14 cellular contexts compared by ENCODE assay signal in the genomic region with DNA sequence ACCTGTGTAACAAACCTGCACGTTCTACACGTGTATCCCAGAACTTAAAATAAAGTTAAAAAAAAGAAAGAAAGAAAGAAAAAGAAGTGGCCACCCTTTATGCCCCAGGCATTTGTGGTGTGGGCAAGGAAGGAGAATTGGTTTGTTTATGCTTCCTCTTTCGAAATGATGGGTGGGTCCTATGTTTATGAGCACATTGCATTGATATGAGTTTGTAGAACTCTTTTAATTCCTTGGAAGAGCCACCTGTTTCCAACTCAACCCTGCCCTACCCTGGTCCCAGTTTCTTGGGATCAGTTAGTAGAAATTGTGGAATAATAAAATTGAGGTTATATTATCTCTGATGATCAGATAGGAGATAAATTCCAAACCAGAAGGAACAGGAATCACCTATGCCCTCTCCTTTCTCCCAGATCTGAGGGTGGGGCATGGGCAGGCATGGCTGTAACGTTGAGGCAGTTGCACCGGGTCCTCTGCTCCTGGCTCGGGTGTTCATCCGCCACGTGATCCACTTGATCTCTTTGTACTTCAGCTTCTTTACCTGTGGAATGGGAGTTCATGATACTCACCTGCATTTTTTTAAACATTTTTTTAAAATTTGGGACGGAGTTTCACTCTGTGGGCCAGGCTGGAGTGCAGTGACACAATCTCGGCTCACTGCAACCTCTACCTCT. TPM values are rescaled to one million over a fixed set of nuclear protein-coding genes. Genes with fewer than 3 reads are reported as not detected.
A peak's percentile ranks its signal among the peaks of the same experiment; 100 is the strongest.
DNase-seq lines count a peak whose midpoint lies in the region; ATAC-seq and TF ChIP-seq lines count a peak whose summit lies in the region.
"Had no signal": no experiment of that assay in that cellular context is flagged by ENCODE, and none has a peak within 500 bp of the region (broad histone marks: within the 10 kb centered on the region; RNA-seq: fewer than 3 reads in every experiment).

No MANE protein-coding gene starts in this region.

- TF ChIP-seq POLR2A in Peyer's patch (IDR thresholded peaks at IDR 0.05) (no peak), heart left ventricle (IDR thresholded peaks at IDR 0.05) (no peak)

- no peaks in the 10 kb centered on the region for H3F3A ChIP-seq in MM.1S (ENCODE audit: insufficient read depth, low read length)

- no peak overlapping the region for H3K4me2 ChIP-seq in MM.1S (ENCODE audit: low read depth, low read length)

- intact Hi-C loops in CD14-positive monocyte (cut with micrococcal nuclease), result no loop called here
- intact Hi-C loops in left lung (cut with DNase I), result no loop called here
- intact Hi-C loops in heart left ventricle (cut with DNase I), result no loop called here

- H3K4me1 ChIP-seq in Peyer's patch (peaks cover 0 to 21% (median 0%) of the 10 kb centered on the region in 4 donors), left lung (peaks cover 3 to 24% of the 10 kb centered on the region in 2 donors), MM.1S (ENCODE audit: low read length) (no peaks in the 10 kb centered on the region), heart left ventricle (peaks cover 0 to 8% (median 0%) of the 10 kb centered on the region in 12 donors)
- H3K4me1 ChIP-seq: BE2C had no signal

- H3K9me2 ChIP-seq in MM.1S (replicated peaks; ENCODE audit: insufficient read depth, low read length), result no peaks in the 10 kb centered on the region

- H3K9me3 ChIP-seq in Peyer's patch (no peaks in the 10 kb centered on the region), left lung (no peaks in the 10 kb centered on the region), MM.1S (replicated peaks; ENCODE audit: insufficient read depth, low read length) (no peaks in the 10 kb centered on the region), heart left ventricle (no peaks in the 10 kb centered on the region)
- H3K9me3 ChIP-seq: BE2C had no signal

- peak overlapping the region in 3 of 7 donors; percentile 26 to 75 (median 41) for H3K27ac Mint-ChIP-seq in CD14-positive monocyte

- peak overlapping the region in 3 of 4 donors; percentile 13 to 81 (median 61) for H3K27ac ChIP-seq in Peyer's patch
- H3K27ac ChIP-seq in left lung, result peak overlapping the region; percentile 36 to 55
- H3K27ac ChIP-seq in MM.1S (ENCODE audit: low read length), result no peak overlapping the region
- H3K27ac ChIP-seq in heart left ventricle, result no peak overlapping the region
- H3K27ac ChIP-seq in coronary artery, result no peak overlapping the region

- H3K4me1 Mint-ChIP-seq in CD14-positive monocyte, result peaks cover 27% of the 10 kb centered on the region
- H3K4me1 Mint-ChIP-seq: central memory CD8-positive, alpha-beta T cell had no signal

- H3K27me3 ChIP-seq in Peyer's patch, result no peaks in the 10 kb centered on the region
- H3K27me3 ChIP-seq in left lung, result no peaks in the 10 kb centered on the region
- no peaks in the 10 kb centered on the region for H3K27me3 ChIP-seq in MM.1S (replicated peaks; ENCODE audit: insufficient read depth, low read length)
- no peaks in the 10 kb centered on the region for H3K27me3 ChIP-seq in heart left ventricle
- H3K27me3 ChIP-seq: BE2C had no signal

- TF ChIP-seq CTCF in CD14-positive monocyte (IDR thresholded peaks at IDR 0.05) (no peak), Peyer's patch (IDR thresholded peaks at IDR 0.05) (no peak), left lung (IDR thresholded peaks at IDR 0.05) (no peak), MM.1S (IDR thresholded peaks at IDR 0.05; ENCODE audit: low read length) (no peak), heart left ventricle (IDR thresholded peaks at IDR 0.05) (no peak), coronary artery (IDR thresholded peaks at IDR 0.05) (no peak)

- H3K27me3 Mint-ChIP-seq in CD14-positive monocyte (ENCODE audit: low read depth in 3 of 3), result no peaks in the 10 kb centered on the region
- H3K27me3 Mint-ChIP-seq: central memory CD8-positive, alpha-beta T cell had no signal

- ATAC-seq in HG03342 (IDR thresholded peaks at IDR 0.05; ENCODE audit: unreplicated experiment) (peak; percentile 53), left lung (peak; percentile 59), heart left ventricle (no peak)

- no peaks in the 10 kb centered on the region for H3K79me2 ChIP-seq in MM.1S (ENCODE audit: low read length)

- no peak overlapping the region for H2AFZ ChIP-seq in MM.1S (ENCODE audit: low read length)

- H3K36me3 ChIP-seq in Peyer's patch (peaks cover 0 to 5% (median 0%) of the 10 kb centered on the region in 3 donors), left lung (no peaks in the 10 kb centered on the region), MM.1S (replicated peaks; ENCODE audit: insufficient read depth, low read length) (no peaks in the 10 kb centered on the region), heart left ventricle (no peaks in the 10 kb centered on the region)
- H3K36me3 ChIP-seq: BE2C had no signal

- WGBS in heart left ventricle, 4 donors, result 87 to 93% (median 91%) methylated on average over 10 of the region's 10 CpGs

- peaks cover 0 to 2% (median 0%) of the 10 kb centered on the region in 7 donors for H3K9me3 Mint-ChIP-seq in CD14-positive monocyte
- H3K9me3 Mint-ChIP-seq: central memory CD8-positive, alpha-beta T cell had no signal

- H3K9ac ChIP-seq in MM.1S (ENCODE audit: low read length), result no peak overlapping the region

- H3K36me3 Mint-ChIP-seq in CD14-positive monocyte, result peaks cover 0 to 11% of the 10 kb centered on the region in 2 donors

- peak overlapping the region; percentile 59 to 73 for H3K4me3 Mint-ChIP-seq in CD14-positive monocyte
- H3K4me3 Mint-ChIP-seq: central memory CD8-positive, alpha-beta T cell had no signal

- no peak for DNase-seq in CD14-positive monocyte (ENCODE audit: low spot score)
- DNase-seq in Peyer's patch, result peak in 2 of 3 donors; percentile 72 to 77
- DNase-seq in left lung, result peak in 1 of 2 donors; percentile 55
- no peak for DNase-seq in MM.1S
- no peak for DNase-seq in heart left ventricle
- no peak for DNase-seq in NCI-H2227 (lab: John Stamatoyannopoulos, UW; ENCODE audit: unreplicated experiment)
- no peak for DNase-seq in coronary artery (ENCODE audit: low spot score)
- DNase-seq: activated CD4-positive, alpha-beta T cell treated with anti-CD3 and anti-CD28 coated beads, Interleukin-2, amount 50 U/mL, for 48 hours; activated gamma-delta T cell; BE2C; kidney; NCI-H526 had no signal

- H3K4me3 ChIP-seq in Peyer's patch, result peak overlapping the region in 1 of 4 donors; percentile 17
- H3K4me3 ChIP-seq in left lung, result no peak overlapping the region
- H3K4me3 ChIP-seq in MM.1S (ENCODE audit: low read length), result no peak overlapping the region
- no peak overlapping the region for H3K4me3 ChIP-seq in heart left ventricle
- H3K4me3 ChIP-seq in coronary artery, result no peak overlapping the region

- no peaks in the 10 kb centered on the region for H4K20me1 ChIP-seq in MM.1S (ENCODE audit: insufficient read depth, low read length)

RNA-seq across cellular contexts. Expression of gene CHAD, which starts 15.9 kb away (rescaled TPM):
- polyA plus RNA-seq in CD14-positive monocyte (not detected), heart left ventricle (under 1 TPM in 1 of 2 donors, not detected in 1; 0.15 TPM)
- total RNA-seq in Peyer's patch (10 to 100 TPM in 2 of 4 donors, 1 to 10 TPM in 2; 7.4 to 24.6 (median 14.7) TPM), left lung (under 1 TPM; 0.17 to 0.21 TPM), heart left ventricle (under 1 TPM in 2 of 9 donors, not detected in 7; 0.15 to 0.27 TPM)

RNA-seq across cellular contexts. Expression of gene RSAD1, which starts 25.9 kb away (rescaled TPM):
- polyA plus RNA-seq in CD14-positive monocyte (10 to 100 TPM; 20.6 to 21.2 TPM), heart left ventricle (10 to 100 TPM; 36.2 to 43.7 TPM)
- total RNA-seq in Peyer's patch (10 to 100 TPM; 24.3 to 53.4 (median 39.5) TPM), left lung (10 to 100 TPM; 28.5 to 34.8 TPM), heart left ventricle (10 to 100 TPM; 30.9 to 50.0 (median 42.8) TPM)

RNA-seq across cellular contexts. Expression of gene ACSF2, which starts 26.7 kb away (rescaled TPM):
- polyA plus RNA-seq in CD14-positive monocyte (1 to 10 TPM; 2.8 to 5.5 TPM), heart left ventricle (10 to 100 TPM in 1 of 2 donors, 1 to 10 TPM in 1; 6.5 to 20.0 TPM)
- total RNA-seq in Peyer's patch (100 to 1,000 TPM; 143 to 278 (median 189) TPM), left lung (100 to 1,000 TPM in 1 of 2 donors, 10 to 100 TPM in 1; 60.9 to 148 TPM), heart left ventricle (10 to 100 TPM in 8 of 9 donors, 1 to 10 TPM in 1; 7.3 to 31.6 (median 17.4) TPM)

RNA-seq across cellular contexts. Expression of gene LRRC59, which starts 55.4 kb away (rescaled TPM):
- polyA plus RNA-seq in CD14-positive monocyte, result 10 to 100 TPM; 45.7 to 48.9 TPM
- total RNA-seq in Peyer's patch, result 10 to 100 TPM; 57.0 to 89.1 (median 73.2) TPM
- total RNA-seq in left lung, result 100 to 1,000 TPM; 102 to 151 TPM
- 10 to 100 TPM; 19.6 to 50.9 (median 28.6) TPM for total RNA-seq in heart left ventricle
- polyA plus RNA-seq in heart left ventricle, result 100 to 1,000 TPM in 1 of 2 donors, 10 to 100 TPM in 1; 13.7 to 150 TPM

RNA-seq across cellular contexts. Expression of gene MYCBPAP, which starts 55.5 kb away (rescaled TPM):
- polyA plus RNA-seq in CD14-positive monocyte (not detected), heart left ventricle (under 1 TPM; 0.29 to 0.46 TPM)
- total RNA-seq in Peyer's patch (1 to 10 TPM in 1 of 4 donors, under 1 TPM in 1, not detected in 2; 0.53 to 1.1 TPM), left lung (1 to 10 TPM; 1.4 to 2.7 TPM), heart left ventricle (1 to 10 TPM in 2 of 9 donors, under 1 TPM in 6, not detected in 1; 0.42 to 2.4 (median 0.83) TPM)

Comparison
In these comparisons a context has a peak if more than half of its experiments do, and no peak if none do; other contexts are left out.
1. DNase-seq: peak in Peyer's patch (2 of 3); none in CD14-positive monocyte (single experiment), MM.1S (single experiment), heart left ventricle (0 of 5), NCI-H2227 (single experiment) and coronary artery (single experiment).
2. ATAC-seq: peak in HG03342 (single experiment) and left lung (single experiment); none in heart left ventricle (0 of 4).
3. H3K27ac ChIP-seq: peak in Peyer's patch (3 of 4) and left lung (2 of 2); none in MM.1S (single experiment), heart left ventricle (0 of 12) and coronary artery (0 of 2).
4. RNA of gene CHAD, which starts 15.9 kb away (total RNA-seq): 7.4 to 24.6 TPM in Peyer's patch; 0.17 to 0.21 TPM in left lung and 0.15 to 0.27 TPM in heart left ventricle; every median in the first group is over 4 times any median in the second.